In the genomic region with DNA sequence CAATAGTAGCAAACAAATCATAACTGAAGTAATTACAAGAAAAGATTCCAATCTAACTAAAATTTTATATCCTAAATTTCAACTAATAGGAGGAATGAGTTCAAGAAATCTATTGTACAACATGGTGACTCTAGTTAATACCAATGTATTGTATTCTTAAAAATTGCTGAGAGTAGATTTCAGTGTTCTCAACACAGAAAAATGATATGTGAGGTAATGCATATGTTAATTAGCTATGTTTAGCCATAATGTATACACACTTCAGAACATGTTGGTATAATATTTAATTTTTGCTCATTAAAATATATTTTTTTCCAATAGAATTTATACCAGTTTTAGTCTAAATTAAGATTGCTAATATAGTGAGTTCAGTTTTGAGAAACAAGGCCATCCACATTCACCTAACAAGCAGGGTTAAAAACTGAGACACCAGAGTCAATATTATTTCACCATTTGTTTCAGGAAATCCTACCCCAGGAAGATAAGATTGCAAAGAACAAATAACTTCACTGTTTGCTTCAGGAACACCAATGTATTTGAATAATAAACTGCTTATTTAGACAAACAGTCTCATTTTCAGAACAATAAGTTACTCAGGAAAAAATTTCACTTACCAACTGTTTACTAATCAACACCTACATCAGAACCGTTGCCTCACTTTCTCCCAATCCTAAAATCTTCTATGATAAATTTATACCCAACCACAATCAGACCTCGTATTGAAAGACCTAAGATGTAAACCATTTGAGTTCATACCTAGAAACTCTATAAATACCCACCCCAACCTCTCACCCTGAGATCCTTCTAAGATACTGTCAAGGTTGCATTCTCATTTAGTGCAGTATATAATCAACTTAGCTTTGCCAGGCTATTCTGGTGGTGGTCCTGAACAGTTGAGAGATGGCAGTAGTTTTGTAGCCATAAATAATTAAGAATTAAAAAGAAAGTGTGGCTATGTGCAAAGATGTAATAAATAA, we compare ENCODE assay signal across 23 cellular contexts.
A peak's percentile ranks its signal among the peaks of the same experiment; 100 is the strongest.
DNase-seq lines count a peak whose midpoint lies in the region; ATAC-seq, FAIRE-seq and TF ChIP-seq lines count a peak whose summit lies in the region.
"Had no signal": no experiment of that assay in that cellular context is flagged by ENCODE, and none has a peak within 500 bp of the region (broad histone marks: within the 10 kb centered on the region; RNA-seq: fewer than 3 reads in every experiment).

No MANE protein-coding gene starts in this region.

- no peaks in the 10 kb centered on the region for H3K9me3 Mint-ChIP-seq in activated CD8-positive, alpha-beta T cell treated with anti-CD3 and anti-CD28 coated beads, Interleukin-2, amount 10 ng/mL, durations not matched to agents 7 days and 5 days (ENCODE audit: insufficient read depth)
- H3K9me3 Mint-ChIP-seq in GM23338: no peaks in the 10 kb centered on the region

- H4K20me1 ChIP-seq in HepG2 (ENCODE audit: insufficient read depth, low read length): no peaks in the 10 kb centered on the region
- H4K20me1 ChIP-seq in GM23338 (replicated peaks; ENCODE audit: insufficient read depth): no peaks in the 10 kb centered on the region

- H3K4me2 ChIP-seq in HepG2 (ENCODE audit: low read depth, low read length) (no peak overlapping the region), GM23338 (no peak overlapping the region)
- H3K4me2 ChIP-seq: KMS-11 had no signal

- WGBS in body of pancreas, 2 donors: 23 to 31% methylated on average over 2 of the region's 2 CpGs
- WGBS in HepG2 (ENCODE audit: low lambda C conversion rate): 40% methylated on average over 2 of the region's 2 CpGs

- H3K27me3 Mint-ChIP-seq in activated CD8-positive, alpha-beta T cell treated with anti-CD3 and anti-CD28 coated beads, Interleukin-2, amount 10 ng/mL, durations not matched to agents 7 days and 5 days (ENCODE audit: low read depth): no peaks in the 10 kb centered on the region
- peaks cover 2% of the 10 kb centered on the region for H3K27me3 Mint-ChIP-seq in GM23338 (ENCODE audit: insufficient read depth, low read depth, poor library complexity)
- H3K27me3 Mint-ChIP-seq: B cell had no signal

- no peaks in the 10 kb centered on the region for H3K27me3 ChIP-seq in body of pancreas
- H3K27me3 ChIP-seq in HepG2 (ENCODE audit: control insufficient read depth in 1 of 2, insufficient read depth in 2 of 2, low read length in 2 of 2): no peaks in the 10 kb centered on the region
- H3K27me3 ChIP-seq in GM23338 (ENCODE audit: insufficient read depth): no peaks in the 10 kb centered on the region

- H3K4me3 Mint-ChIP-seq in activated CD8-positive, alpha-beta T cell treated with anti-CD3 and anti-CD28 coated beads, Interleukin-2, amount 10 ng/mL, durations not matched to agents 7 days and 5 days: no peak overlapping the region
- no peak overlapping the region for H3K4me3 Mint-ChIP-seq in GM23338
- H3K4me3 Mint-ChIP-seq: B cell had no signal

- H3K9me2 ChIP-seq in GM23338 (ENCODE audit: insufficient read depth): no peaks in the 10 kb centered on the region

- H3K4me3 ChIP-seq in body of pancreas (no peak overlapping the region), HepG2 (replicated peaks in 1 of 3; ENCODE audit: insufficient read depth in 1 of 3, low read depth in 2 of 3, low read length in 3 of 3) (no peak overlapping the region), GM23338 (no peak overlapping the region)
- H3K4me3 ChIP-seq: GM12878 had no signal

- no peaks in the 10 kb centered on the region for H3K36me3 ChIP-seq in body of pancreas (replicated peaks in 1 of 2; ENCODE audit: insufficient read depth in 1 of 2, low read depth in 2 of 2)
- H3K36me3 ChIP-seq in HepG2 (replicated peaks in 1 of 2; ENCODE audit: control insufficient read depth in 1 of 2, insufficient read depth in 2 of 2, low read length in 2 of 2): no peaks in the 10 kb centered on the region; a peak in 1 of 5 replicates
- H3K36me3 ChIP-seq in GM23338 (ENCODE audit: insufficient read depth): no peaks in the 10 kb centered on the region

- H3K27ac Mint-ChIP-seq in activated CD8-positive, alpha-beta T cell treated with anti-CD3 and anti-CD28 coated beads, Interleukin-2, amount 10 ng/mL, durations not matched to agents 7 days and 5 days: no peak overlapping the region
- no peak overlapping the region for H3K27ac Mint-ChIP-seq in GM23338
- H3K27ac Mint-ChIP-seq: B cell had no signal

- no peaks in the 10 kb centered on the region for H3K4me1 Mint-ChIP-seq in activated CD8-positive, alpha-beta T cell treated with anti-CD3 and anti-CD28 coated beads, Interleukin-2, amount 10 ng/mL, durations not matched to agents 7 days and 5 days (ENCODE audit: low read depth)
- H3K4me1 Mint-ChIP-seq in GM23338: no peaks in the 10 kb centered on the region
- H3K4me1 Mint-ChIP-seq: B cell had no signal

- CTCF ChIA-PET in HepG2 (lab: Yijun Ruan, JAX; ENCODE audit: low intra/inter-chr PET ratio, low total read pairs): no interaction called here
- CTCF ChIA-PET in activated CD8-positive, alpha-beta T cell treated with anti-CD3 and anti-CD28 coated beads, Interleukin-2, amount 10 ng/mL, durations not matched to agents 7 days and 5 days (lab: Charles Lee): no interaction called here

- intact Hi-C loops in body of pancreas (cut with DNase I): no loop called here
- intact Hi-C loops in HepG2 (cut with micrococcal nuclease; ENCODE audit: unreplicated experiment): no loop called here

- TF ChIP-seq EP300 in HepG2 (IDR thresholded peaks at IDR 0.05; ENCODE audit: low read depth in 2 of 2, low read length in 2 of 2) (peak in 1 of 2 experiments; percentile 78; a peak in 2 of 4 replicates), HepG2 (CRISPR knock-in tag; IDR thresholded peaks at IDR 0.05; ENCODE audit: borderline replicate concordance) (no peak)

- no TSS peak for BruUV-seq in HepG2 (replicated peaks; lab: Mats Ljungman, UMichigan)

- no peak for FAIRE-seq in HepG2 (lab: Jason Lieb, UNC)

- H2AFZ ChIP-seq in HepG2 (ENCODE audit: low read length) (no peak overlapping the region), GM23338 (no peak overlapping the region)

- in situ Hi-C loops in HepG2 (cut with HindIII; ENCODE audit: extremely low pct_ligation_motif_present, low pct_unique_long_range_greater_than_20kb): no loop called here

- TF ChIP-seq POLR2A in body of pancreas (IDR thresholded peaks at IDR 0.05): no peak
- TF ChIP-seq POLR2A in HepG2 (IDR thresholded peaks at IDR 0.05; ENCODE audit: insufficient read depth in 1 of 2, low read depth in 2 of 2, low read length in 2 of 2): no peak

- peaks cover 20% of the 10 kb centered on the region for H3K4me1 ChIP-seq in body of pancreas
- peaks cover 18% of the 10 kb centered on the region for H3K4me1 ChIP-seq in HepG2 (ENCODE audit: insufficient read depth, low read length)
- H3K4me1 ChIP-seq in GM23338 (ENCODE audit: insufficient read depth): no peaks in the 10 kb centered on the region
- H3K4me1 ChIP-seq: Caco-2 had no signal

- peaks cover 1% of the 10 kb centered on the region for H3K36me3 Mint-ChIP-seq in activated CD8-positive, alpha-beta T cell treated with anti-CD3 and anti-CD28 coated beads, Interleukin-2, amount 10 ng/mL, durations not matched to agents 7 days and 5 days (ENCODE audit: low read depth)
- no peaks in the 10 kb centered on the region for H3K36me3 Mint-ChIP-seq in GM23338 (ENCODE audit: low read depth)

- ATAC-seq in body of pancreas (peak; percentile 93), HepG2 (peak; percentile 86), GM23338 (no peak), GM21619 (IDR thresholded peaks at IDR 0.05; ENCODE audit: unreplicated experiment) (no peak)
- no peak for ATAC-seq in activated CD8-positive, alpha-beta T cell treated with anti-CD3 and anti-CD28 coated beads, Interleukin-2, amount 10 ng/mL, durations not matched to agents 7 days and 5 days
- ATAC-seq: GM12878 had no signal

- H3K79me2 ChIP-seq in HepG2 (ENCODE audit: insufficient read depth, low read length) (no peaks in the 10 kb centered on the region), GM23338 (replicated peaks; ENCODE audit: insufficient read depth) (no peaks in the 10 kb centered on the region)

- TF ChIP-seq RAD21 in HepG2 (CRISPR knock-in tag; IDR thresholded peaks at IDR 0.05): no peak

- H3F3A ChIP-seq in GM23338 (replicated peaks; ENCODE audit: low read depth): no peaks in the 10 kb centered on the region

- TF ChIP-seq CTCF in body of pancreas (IDR thresholded peaks at IDR 0.05) (no peak), HepG2 (CRISPR knock-in tag; IDR thresholded peaks at IDR 0.05) (no peak), GM23338 (conservative IDR thresholded peaks at IDR 0.05; ENCODE audit: low read depth in 2 of 2) (no peak)

- no peak overlapping the region for H3K9ac ChIP-seq in HepG2 (ENCODE audit: insufficient read depth, low read depth, low read length)
- H3K9ac ChIP-seq: KMS-11 had no signal

- POLR2A ChIA-PET in HepG2 (lab: Yijun Ruan, JAX): no interaction called here
- POLR2A ChIA-PET in activated CD8-positive, alpha-beta T cell treated with anti-CD3 and anti-CD28 coated beads, Interleukin-2, amount 10 ng/mL, durations not matched to agents 7 days and 5 days (lab: Charles Lee): no interaction called here

- DNase-seq in NCI-H526 (lab: John Stamatoyannopoulos, UW): peak; percentile 3 to 5
- no peak for DNase-seq in NCI-H526 treated with DMSO at 0.1 percent for 48 hours (lab: John Stamatoyannopoulos, UW)
- DNase-seq in body of pancreas: no peak
- DNase-seq in HepG2 (ENCODE audit: low spot score): peak; percentile 73
- no peak for DNase-seq in activated CD8-positive, alpha-beta T cell treated with anti-CD3 and anti-CD28 coated beads, Interleukin-2, amount 10 ng/mL, durations not matched to agents 7 days and 5 days
- no peak for DNase-seq in A172 (ENCODE audit: low spot score)
- no peak for DNase-seq in GM23338 (ENCODE audit: low spot score)
- DNase-seq: 8988T; Caco-2; DMS153; EL; NCI-H1417 treated with DMSO at 0.1 percent for 48 hours; NCI-H2029 treated with DMSO at 0.1 percent for 48 hours; NCI-H2171 treated with DMSO at 0.1 percent for 48 hours; NCI-H446; NK-92 treated with Interleukin-12 subunit alpha and Interleukin-12 subunit beta, amount 100 ng/mL, for 24 hours; OCI-M1; Right ventricle myocardium superior; SW 1271 had no signal

- H3K9me3 ChIP-seq in body of pancreas: peaks cover 0 to 3% (median 0%) of the 10 kb centered on the region in 3 donors
- no peaks in the 10 kb centered on the region for H3K9me3 ChIP-seq in HepG2 (ENCODE audit: low read length)
- H3K9me3 ChIP-seq: Caco-2 had no signal

- H3K27ac ChIP-seq in body of pancreas (peak overlapping the region in 3 of 4 donors; percentile 26 to 52 (median 37)), HepG2 (ENCODE audit: extremely low read length, insufficient read depth, low read length) (no peak overlapping the region), GM23338 (ENCODE audit: low read depth) (no peak overlapping the region)
- H3K27ac ChIP-seq: KMS-11 had no signal

TF ChIP-seq in HepG2, 621 proteins besides CTCF, POLR2A, EP300 and RAD21 (continues in another document):
- TF ChIP-seq ZNF878 (CRISPR knock-in tag; IDR thresholded peaks at IDR 0.05) (0 out of 2 replicates have a peak, but pooled peaks have one; percentile 22), HHEX (CRISPR knock-in tag; IDR thresholded peaks at IDR 0.05) (peak; percentile 66; the same call in 1 of the 2 replicates)

Comparison
In these comparisons a context has a peak if more than half of its experiments do, and no peak if none do; other contexts are left out.
1. DNase-seq: peak in NCI-H526 (2 of 2) and HepG2 (single experiment); none in NCI-H526 treated with DMSO at 0.1 percent for 48 hours (single experiment), body of pancreas (0 of 4), activated CD8-positive, alpha-beta T cell treated with anti-CD3 and anti-CD28 coated beads, Interleukin-2, amount 10 ng/mL, durations not matched to agents 7 days and 5 days (single experiment), A172 (single experiment) and GM23338 (single experiment).
2. ATAC-seq: peak in body of pancreas (single experiment) and HepG2 (single experiment); none in activated CD8-positive, alpha-beta T cell treated with anti-CD3 and anti-CD28 coated beads, Interleukin-2, amount 10 ng/mL, durations not matched to agents 7 days and 5 days (single experiment), GM23338 (single experiment) and GM21619 (single experiment).
3. H3K27ac ChIP-seq: peak in body of pancreas (3 of 4); none in HepG2 (single experiment) and GM23338 (single experiment).